8 cellular contexts compared by ENCODE assay signal in genomic region chr11:62573006-62573591, GRCh38.
A peak's percentile ranks its signal among the peaks of the same experiment; 100 is the strongest.
DNase-seq lines count a peak whose midpoint lies in the region.

No MANE protein-coding gene starts in this region.

- DNase-seq in NCI-H1092 treated with DMSO at 0.1 percent for 48 hours (lab: John Stamatoyannopoulos, UW) (peak; percentile 47), NCI-H1092 (lab: John Stamatoyannopoulos, UW) (no peak), NAMALWA (ENCODE audit: low spot score) (peak; percentile 53), astrocyte of the hippocampus (ENCODE audit: low read depth, low spot score) (peak; percentile 52), kidney tubule cell (ENCODE audit: low spot score) (peak; percentile 28), substantia nigra (lab: John Stamatoyannopoulos, UW) (peak in 9 of 49 donors; percentile 41 to 71 (median 57)), NCI-H446 (lab: John Stamatoyannopoulos, UW) (no peak), NCI-H2196 treated with DMSO at 0.1 percent for 48 hours (lab: John Stamatoyannopoulos, UW; ENCODE audit: unreplicated experiment) (no peak)

- peak overlapping the region; percentile 88 for H3K27ac ChIP-seq in substantia nigra (ENCODE audit: low read depth, low read length, poor library complexity, severe bottlenecking)

Comparison
In these comparisons a context has a peak if more than half of its experiments do, and no peak if none do; other contexts are left out.
1. DNase-seq: peak in NCI-H1092 treated with DMSO at 0.1 percent for 48 hours (single experiment), NAMALWA (single experiment), astrocyte of the hippocampus (single experiment) and kidney tubule cell (single experiment); none in NCI-H1092 (single experiment), NCI-H446 (0 of 2) and NCI-H2196 treated with DMSO at 0.1 percent for 48 hours (single experiment).